Comparison of ENCODE assay signal across 1 cellular context in genomic region chr4:4960574-4960973, GRCh38.
TF ChIP-seq lines count a peak whose summit lies in the region.

No MANE protein-coding gene starts in this region.

TF ChIP-seq in WTC11, 78 proteins besides CTCF, POLR2A, EP300 and RAD21 (continued from another document):
- TF ChIP-seq, protein P1, sequence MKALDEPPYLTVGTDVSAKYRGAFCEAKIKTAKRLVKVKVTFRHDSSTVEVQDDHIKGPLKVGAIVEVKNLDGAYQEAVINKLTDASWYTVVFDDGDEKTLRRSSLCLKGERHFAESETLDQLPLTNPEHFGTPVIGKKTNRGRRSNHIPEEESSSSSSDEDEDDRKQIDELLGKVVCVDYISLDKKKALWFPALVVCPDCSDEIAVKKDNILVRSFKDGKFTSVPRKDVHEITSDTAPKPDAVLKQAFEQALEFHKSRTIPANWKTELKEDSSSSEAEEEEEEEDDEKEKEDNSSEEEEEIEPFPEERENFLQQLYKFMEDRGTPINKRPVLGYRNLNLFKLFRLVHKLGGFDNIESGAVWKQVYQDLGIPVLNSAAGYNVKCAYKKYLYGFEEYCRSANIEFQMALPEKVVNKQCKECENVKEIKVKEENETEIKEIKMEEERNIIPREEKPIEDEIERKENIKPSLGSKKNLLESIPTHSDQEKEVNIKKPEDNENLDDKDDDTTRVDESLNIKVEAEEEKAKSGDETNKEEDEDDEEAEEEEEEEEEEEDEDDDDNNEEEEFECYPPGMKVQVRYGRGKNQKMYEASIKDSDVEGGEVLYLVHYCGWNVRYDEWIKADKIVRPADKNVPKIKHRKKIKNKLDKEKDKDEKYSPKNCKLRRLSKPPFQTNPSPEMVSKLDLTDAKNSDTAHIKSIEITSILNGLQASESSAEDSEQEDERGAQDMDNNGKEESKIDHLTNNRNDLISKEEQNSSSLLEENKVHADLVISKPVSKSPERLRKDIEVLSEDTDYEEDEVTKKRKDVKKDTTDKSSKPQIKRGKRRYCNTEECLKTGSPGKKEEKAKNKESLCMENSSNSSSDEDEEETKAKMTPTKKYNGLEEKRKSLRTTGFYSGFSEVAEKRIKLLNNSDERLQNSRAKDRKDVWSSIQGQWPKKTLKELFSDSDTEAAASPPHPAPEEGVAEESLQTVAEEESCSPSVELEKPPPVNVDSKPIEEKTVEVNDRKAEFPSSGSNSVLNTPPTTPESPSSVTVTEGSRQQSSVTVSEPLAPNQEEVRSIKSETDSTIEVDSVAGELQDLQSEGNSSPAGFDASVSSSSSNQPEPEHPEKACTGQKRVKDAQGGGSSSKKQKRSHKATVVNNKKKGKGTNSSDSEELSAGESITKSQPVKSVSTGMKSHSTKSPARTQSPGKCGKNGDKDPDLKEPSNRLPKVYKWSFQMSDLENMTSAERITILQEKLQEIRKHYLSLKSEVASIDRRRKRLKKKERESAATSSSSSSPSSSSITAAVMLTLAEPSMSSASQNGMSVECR (CRISPR knock-in tag; IDR thresholded peaks at IDR 0.05; ENCODE audit: borderline replicate concordance), result no peak
- no peak for TF ChIP-seq IRF2 (CRISPR knock-in tag; IDR thresholded peaks at IDR 0.05; ENCODE audit: borderline replicate concordance, low read depth)
- TF ChIP-seq, protein P2, sequence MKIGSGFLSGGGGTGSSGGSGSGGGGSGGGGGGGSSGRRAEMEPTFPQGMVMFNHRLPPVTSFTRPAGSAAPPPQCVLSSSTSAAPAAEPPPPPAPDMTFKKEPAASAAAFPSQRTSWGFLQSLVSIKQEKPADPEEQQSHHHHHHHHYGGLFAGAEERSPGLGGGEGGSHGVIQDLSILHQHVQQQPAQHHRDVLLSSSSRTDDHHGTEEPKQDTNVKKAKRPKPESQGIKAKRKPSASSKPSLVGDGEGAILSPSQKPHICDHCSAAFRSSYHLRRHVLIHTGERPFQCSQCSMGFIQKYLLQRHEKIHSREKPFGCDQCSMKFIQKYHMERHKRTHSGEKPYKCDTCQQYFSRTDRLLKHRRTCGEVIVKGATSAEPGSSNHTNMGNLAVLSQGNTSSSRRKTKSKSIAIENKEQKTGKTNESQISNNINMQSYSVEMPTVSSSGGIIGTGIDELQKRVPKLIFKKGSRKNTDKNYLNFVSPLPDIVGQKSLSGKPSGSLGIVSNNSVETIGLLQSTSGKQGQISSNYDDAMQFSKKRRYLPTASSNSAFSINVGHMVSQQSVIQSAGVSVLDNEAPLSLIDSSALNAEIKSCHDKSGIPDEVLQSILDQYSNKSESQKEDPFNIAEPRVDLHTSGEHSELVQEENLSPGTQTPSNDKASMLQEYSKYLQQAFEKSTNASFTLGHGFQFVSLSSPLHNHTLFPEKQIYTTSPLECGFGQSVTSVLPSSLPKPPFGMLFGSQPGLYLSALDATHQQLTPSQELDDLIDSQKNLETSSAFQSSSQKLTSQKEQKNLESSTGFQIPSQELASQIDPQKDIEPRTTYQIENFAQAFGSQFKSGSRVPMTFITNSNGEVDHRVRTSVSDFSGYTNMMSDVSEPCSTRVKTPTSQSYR (CRISPR knock-in tag; IDR thresholded peaks at IDR 0.05), result no peak
- TF ChIP-seq, protein P3, sequence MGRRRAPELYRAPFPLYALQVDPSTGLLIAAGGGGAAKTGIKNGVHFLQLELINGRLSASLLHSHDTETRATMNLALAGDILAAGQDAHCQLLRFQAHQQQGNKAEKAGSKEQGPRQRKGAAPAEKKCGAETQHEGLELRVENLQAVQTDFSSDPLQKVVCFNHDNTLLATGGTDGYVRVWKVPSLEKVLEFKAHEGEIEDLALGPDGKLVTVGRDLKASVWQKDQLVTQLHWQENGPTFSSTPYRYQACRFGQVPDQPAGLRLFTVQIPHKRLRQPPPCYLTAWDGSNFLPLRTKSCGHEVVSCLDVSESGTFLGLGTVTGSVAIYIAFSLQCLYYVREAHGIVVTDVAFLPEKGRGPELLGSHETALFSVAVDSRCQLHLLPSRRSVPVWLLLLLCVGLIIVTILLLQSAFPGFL (CRISPR knock-in tag; IDR thresholded peaks at IDR 0.05; ENCODE audit: borderline replicate concordance), result no peak
- TF ChIP-seq OVOL2 (CRISPR knock-in tag; IDR thresholded peaks at IDR 0.05; ENCODE audit: borderline replicate concordance), result no peak
- TF ChIP-seq FOXJ3 (CRISPR knock-in tag; IDR thresholded peaks at IDR 0.05; ENCODE audit: borderline replicate concordance), result no peak
- TF ChIP-seq ZNF232 (CRISPR knock-in tag; IDR thresholded peaks at IDR 0.05), result no peak
- TF ChIP-seq EMX1 (CRISPR knock-in tag; IDR thresholded peaks at IDR 0.05), result no peak
- no peak for TF ChIP-seq ZNF317 (CRISPR knock-in tag; IDR thresholded peaks at IDR 0.05; ENCODE audit: borderline replicate concordance, low read depth)
- TF ChIP-seq, protein P4, sequence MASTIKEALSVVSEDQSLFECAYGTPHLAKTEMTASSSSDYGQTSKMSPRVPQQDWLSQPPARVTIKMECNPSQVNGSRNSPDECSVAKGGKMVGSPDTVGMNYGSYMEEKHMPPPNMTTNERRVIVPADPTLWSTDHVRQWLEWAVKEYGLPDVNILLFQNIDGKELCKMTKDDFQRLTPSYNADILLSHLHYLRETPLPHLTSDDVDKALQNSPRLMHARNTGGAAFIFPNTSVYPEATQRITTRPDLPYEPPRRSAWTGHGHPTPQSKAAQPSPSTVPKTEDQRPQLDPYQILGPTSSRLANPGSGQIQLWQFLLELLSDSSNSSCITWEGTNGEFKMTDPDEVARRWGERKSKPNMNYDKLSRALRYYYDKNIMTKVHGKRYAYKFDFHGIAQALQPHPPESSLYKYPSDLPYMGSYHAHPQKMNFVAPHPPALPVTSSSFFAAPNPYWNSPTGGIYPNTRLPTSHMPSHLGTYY (CRISPR knock-in tag; IDR thresholded peaks at IDR 0.05), result no peak
- no peak for TF ChIP-seq TP53 (CRISPR knock-in tag; IDR thresholded peaks at IDR 0.05)
- TF ChIP-seq ZNF396 (CRISPR knock-in tag; IDR thresholded peaks at IDR 0.05; ENCODE audit: borderline replicate concordance), result no peak
- no peak for TF ChIP-seq SOX15 (CRISPR knock-in tag; IDR thresholded peaks at IDR 0.05)
- TF ChIP-seq, protein P5, sequence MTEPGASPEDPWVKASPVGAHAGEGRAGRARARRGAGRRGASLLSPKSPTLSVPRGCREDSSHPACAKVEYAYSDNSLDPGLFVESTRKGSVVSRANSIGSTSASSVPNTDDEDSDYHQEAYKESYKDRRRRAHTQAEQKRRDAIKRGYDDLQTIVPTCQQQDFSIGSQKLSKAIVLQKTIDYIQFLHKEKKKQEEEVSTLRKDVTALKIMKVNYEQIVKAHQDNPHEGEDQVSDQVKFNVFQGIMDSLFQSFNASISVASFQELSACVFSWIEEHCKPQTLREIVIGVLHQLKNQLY (CRISPR knock-in tag; IDR thresholded peaks at IDR 0.05), result no peak
- no peak for TF ChIP-seq STAT6 (CRISPR knock-in tag; conservative IDR thresholded peaks at IDR 0.05; ENCODE audit: low read depth)
